In the genomic region with DNA sequence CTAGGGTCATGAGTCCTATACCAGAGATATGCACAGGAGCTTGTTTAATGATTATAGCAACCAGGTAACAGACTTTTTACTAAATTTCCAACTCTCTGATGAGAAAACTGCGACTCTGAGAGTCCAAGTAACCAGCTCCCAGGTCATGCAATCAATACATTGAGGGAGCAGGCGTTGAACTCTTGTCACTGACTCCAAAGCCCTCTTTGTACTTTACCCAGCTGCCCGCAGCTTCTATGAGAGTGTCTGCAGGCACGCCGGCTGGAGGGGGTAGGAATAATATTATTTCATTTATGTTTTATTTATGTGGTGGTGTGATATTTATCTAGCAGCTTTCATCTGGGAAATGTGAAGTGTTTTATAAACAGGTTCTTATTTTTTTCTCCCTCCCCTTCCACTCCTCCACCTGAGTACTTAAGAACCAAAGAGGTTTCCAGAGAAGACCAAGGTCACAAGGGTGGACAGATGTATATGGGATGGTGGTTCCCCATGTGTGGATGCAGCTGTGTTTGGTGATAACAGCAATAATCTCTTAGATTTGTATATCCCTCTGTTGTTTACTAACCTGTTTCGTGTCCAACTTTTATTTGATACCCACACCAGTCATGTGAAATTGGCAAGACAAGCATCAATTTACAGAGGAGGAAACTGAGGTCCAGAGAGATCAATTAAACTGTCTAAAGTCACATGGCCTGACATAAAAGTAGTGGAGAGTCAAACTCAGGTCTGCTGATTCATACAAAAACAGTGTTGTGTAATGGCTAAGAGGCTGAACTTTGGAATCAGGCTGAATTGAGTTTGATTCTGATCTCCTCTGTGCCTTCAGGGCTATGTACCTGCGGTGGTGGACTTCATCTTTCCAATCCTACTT, we compare ENCODE assay signal across 14 cellular contexts.
DNase-seq lines count a peak whose midpoint lies in the region; ATAC-seq and TF ChIP-seq lines count a peak whose summit lies in the region.
"Had no signal": no experiment of that assay in that cellular context is flagged by ENCODE, and none has a peak within 500 bp of the region (broad histone marks: within the 10 kb centered on the region; RNA-seq: fewer than 3 reads in every experiment).

No MANE protein-coding gene starts in this region.

- H4K5ac ChIP-seq in IMR-90 (ENCODE audit: low read depth, low read length), result no peak overlapping the region

- no peaks in the 10 kb centered on the region for H3K9me3 Mint-ChIP-seq in type B pancreatic cell
- H3K9me3 Mint-ChIP-seq: activated CD4-positive, alpha-beta T cell treated with anti-CD3 and anti-CD28 coated beads, Interleukin-2, amount 10 ng/mL, durations not matched to agents 24 days and 14 days; CD8-positive, alpha-beta T cell had no signal

- peak overlapping the region; percentile 2; the same call in 1 of the 2 replicates for H2BK20ac ChIP-seq in IMR-90 (ENCODE audit: low read depth, low read length)

- no peak overlapping the region for H2AFZ ChIP-seq in IMR-90 (replicated peaks; ENCODE audit: low read length, poor library complexity)

- H3K27ac ChIP-seq in IMR-90 (ENCODE audit: insufficient read depth, low read length) (no peak overlapping the region), adrenal gland (peak overlapping the region in 3 of 5 donors; percentile 21 to 88 (median 87))
- H3K27ac ChIP-seq: heart left ventricle had no signal

- TF ChIP-seq RAD21 in IMR-90 (IDR thresholded peaks at IDR 0.05; ENCODE audit: low read length), result no peak

- BruUV-seq in IMR-90 (replicated peaks; lab: Mats Ljungman, UMichigan), result no TSS peak

- 0 out of 3 replicates have a peak overlapping the region, but pooled peaks have one; percentile 5 for H2BK15ac ChIP-seq in IMR-90 (ENCODE audit: low read depth, low read length)

- H3K18ac ChIP-seq in IMR-90 (ENCODE audit: low read depth, low read length), result peak overlapping the region; percentile 31

- H3K4me3 ChIP-seq in IMR-90 (ENCODE audit: insufficient read depth, low read depth, low read length), result no peak overlapping the region
- no peak overlapping the region for H3K4me3 ChIP-seq in adrenal gland
- H3K4me3 ChIP-seq in fibroblast of the aortic adventitia (ENCODE audit: low read depth, low read length), result no peak overlapping the region
- H3K4me3 ChIP-seq: heart left ventricle, skin epidermis had no signal

- H3K36me3 ChIP-seq in IMR-90 (ENCODE audit: control insufficient read depth, insufficient read depth, low read length), result no peaks in the 10 kb centered on the region
- no peaks in the 10 kb centered on the region for H3K36me3 ChIP-seq in adrenal gland (replicated peaks in 1 of 2)
- H3K36me3 ChIP-seq: heart left ventricle had no signal

- dilution Hi-C loops in IMR-90 (cut with HindIII; ENCODE audit: low sequenced_read_pairs, unreplicated experiment), result no loop called here

- peak overlapping the region; percentile 17 for H3K27ac Mint-ChIP-seq in type B pancreatic cell
- H3K27ac Mint-ChIP-seq: activated CD4-positive, alpha-beta T cell treated with anti-CD3 and anti-CD28 coated beads, Interleukin-2, amount 10 ng/mL, durations not matched to agents 24 days and 14 days; CD8-positive, alpha-beta T cell; T-helper 17 cell had no signal

- no peak overlapping the region for H3K4me3 Mint-ChIP-seq in type B pancreatic cell
- H3K4me3 Mint-ChIP-seq: activated CD4-positive, alpha-beta T cell treated with anti-CD3 and anti-CD28 coated beads, Interleukin-2, amount 10 ng/mL, durations not matched to agents 24 days and 14 days; CD8-positive, alpha-beta T cell; T-helper 17 cell had no signal

- H3K4me1 Mint-ChIP-seq in type B pancreatic cell (ENCODE audit: unreplicated experiment), result peaks cover 6% of the 10 kb centered on the region
- H3K4me1 Mint-ChIP-seq: T-helper 17 cell had no signal

- H3K27me3 ChIP-seq in IMR-90 (ENCODE audit: control insufficient read depth, insufficient read depth, low read length) (no peaks in the 10 kb centered on the region), adrenal gland (no peaks in the 10 kb centered on the region)
- H3K27me3 ChIP-seq: heart left ventricle had no signal

- no peaks in the 10 kb centered on the region for H3K79me1 ChIP-seq in IMR-90 (ENCODE audit: low read depth in 1 of 2, low read length in 2 of 2)

- H3K14ac ChIP-seq in IMR-90 (replicated peaks; ENCODE audit: low read depth, low read length), result no peak overlapping the region

- H3K4ac ChIP-seq in IMR-90 (ENCODE audit: low read depth, low read length), result 0 out of 2 replicates have a peak overlapping the region, but pooled peaks have one; percentile 12

- no peak overlapping the region for H3K56ac ChIP-seq in IMR-90 (ENCODE audit: extremely low read depth, insufficient read depth, low read length)

- no peak for TF ChIP-seq POLR2A in IMR-90 (IDR thresholded peaks at IDR 0.05; ENCODE audit: low read depth, low read length)
- no peak for TF ChIP-seq POLR2A in adrenal gland (IDR thresholded peaks at IDR 0.05)

- no peak overlapping the region for H2BK120ac ChIP-seq in IMR-90 (ENCODE audit: low read depth, low read length)

- H4K20me1 ChIP-seq in IMR-90 (ENCODE audit: insufficient read depth, low read length), result no peaks in the 10 kb centered on the region

- no peak overlapping the region for H2AK9ac ChIP-seq in IMR-90 (replicated peaks; ENCODE audit: low read depth, low read length, poor library complexity)

- CTCF ChIA-PET in IMR-90 (lab: Yijun Ruan, JAX), result interaction anchor here (0.9 kb wide), 1 partner anchor 63 kb away, joined by 3 read pairs; no protein-coding TSS in a partner anchor

- in situ Hi-C loops in IMR-90 (cut with MboI; ENCODE audit: low sequenced_read_pairs), result no loop called here

- peaks cover 26% of the 10 kb centered on the region for H3K4me1 ChIP-seq in IMR-90 (ENCODE audit: control insufficient read depth, insufficient read depth, low read length)
- H3K4me1 ChIP-seq in adrenal gland (replicated peaks in 1 of 2), result peaks cover 5 to 50% of the 10 kb centered on the region in 2 donors

- no CpG with 5 or more reads among the region's 7 CpGs for WGBS in IMR-90 (ENCODE audit: extremely low coverage in 2 of 2, insufficient read length in 1 of 2), 2 experiments
- WGBS in adrenal gland, 4 donors, result 82 to 94% (median 92%) methylated on average over 7 of the region's 7 CpGs

- intact Hi-C loops in IMR-90 (cut with micrococcal nuclease), result no loop called here
- intact Hi-C loops in adrenal gland (cut with DNase I), result no loop called here

- peak overlapping the region; percentile 53 for H2AK5ac ChIP-seq in IMR-90 (ENCODE audit: low read depth, low read length)

- no peak overlapping the region for H3K9ac ChIP-seq in IMR-90 (ENCODE audit: low read depth, low read length)

- ATAC-seq in IMR-90 (ENCODE audit: low read depth), result no peak
- ATAC-seq: CD8-positive, alpha-beta T cell; heart left ventricle; Panc1; T-helper 17 cell had no signal

- no peak overlapping the region for H3K4me2 ChIP-seq in IMR-90 (ENCODE audit: low read depth, low read length)

- no peaks in the 10 kb centered on the region for H3K36me3 Mint-ChIP-seq in type B pancreatic cell
- H3K36me3 Mint-ChIP-seq: CD8-positive, alpha-beta T cell had no signal

- DNase-seq in IMR-90 (peak; percentile 48), adrenal gland (no peak), fibroblast of the aortic adventitia (ENCODE audit: low read depth) (peak; percentile 46), type B pancreatic cell (ENCODE audit: extremely low spot score, unreplicated experiment) (no peak), SW480 (ENCODE audit: low spot score) (no peak), GOT3 (lab: John Stamatoyannopoulos, UW) (no peak), hypothalamus (lab: John Stamatoyannopoulos, UW) (no peak)
- DNase-seq: activated CD4-positive, alpha-beta T cell treated with anti-CD3 and anti-CD28 coated beads, Interleukin-2, amount 10 ng/mL, durations not matched to agents 24 days and 14 days; CD8-positive, alpha-beta T cell; GF-D8; heart left ventricle; T-helper 17 cell had no signal

- H4K8ac ChIP-seq in IMR-90 (ENCODE audit: low read depth in 2 of 2, low read length in 2 of 2), result no peak overlapping the region

- H3K9me3 ChIP-seq in IMR-90 (ENCODE audit: control insufficient read depth, insufficient read depth, low read length), result no peaks in the 10 kb centered on the region
- no peaks in the 10 kb centered on the region for H3K9me3 ChIP-seq in adrenal gland (replicated peaks in 1 of 3)
- H3K9me3 ChIP-seq: heart left ventricle had no signal

- H4K91ac ChIP-seq in IMR-90 (ENCODE audit: insufficient read depth, low read depth, low read length), result no peak overlapping the region

- POLR2A ChIA-PET in IMR-90 (lab: Charles Lee; ENCODE audit: unreplicated experiment), result no interaction called here

- no peak for TF ChIP-seq CTCF in IMR-90 (conservative IDR thresholded peaks at IDR 0.05; ENCODE audit: low read depth, low read length)
- TF ChIP-seq CTCF in adrenal gland (IDR thresholded peaks at IDR 0.05), result no peak
- TF ChIP-seq CTCF in fibroblast of the aortic adventitia (IDR thresholded peaks at IDR 0.05; ENCODE audit: insufficient read depth, low read length), result no peak
- TF ChIP-seq CTCF in type B pancreatic cell (conservative IDR thresholded peaks at IDR 0.05), result no peak

- no peaks in the 10 kb centered on the region; the same call in 1 of the 2 replicates for H3K9me1 ChIP-seq in IMR-90 (ENCODE audit: insufficient read depth, low read length)

- H3K27me3 Mint-ChIP-seq in type B pancreatic cell, result no peaks in the 10 kb centered on the region
- H3K27me3 Mint-ChIP-seq: activated CD4-positive, alpha-beta T cell treated with anti-CD3 and anti-CD28 coated beads, Interleukin-2, amount 10 ng/mL, durations not matched to agents 24 days and 14 days; T-helper 17 cell had no signal

- no peak overlapping the region for H3K23ac ChIP-seq in IMR-90 (ENCODE audit: low read depth, low read length)

- no peak overlapping the region for H2BK5ac ChIP-seq in IMR-90 (ENCODE audit: low read depth, low read length, poor library complexity, severe bottlenecking)

TF ChIP-seq in IMR-90, 13 proteins besides CTCF, POLR2A, EP300 and RAD21 (continues in another document):
- TF ChIP-seq, protein P1, sequence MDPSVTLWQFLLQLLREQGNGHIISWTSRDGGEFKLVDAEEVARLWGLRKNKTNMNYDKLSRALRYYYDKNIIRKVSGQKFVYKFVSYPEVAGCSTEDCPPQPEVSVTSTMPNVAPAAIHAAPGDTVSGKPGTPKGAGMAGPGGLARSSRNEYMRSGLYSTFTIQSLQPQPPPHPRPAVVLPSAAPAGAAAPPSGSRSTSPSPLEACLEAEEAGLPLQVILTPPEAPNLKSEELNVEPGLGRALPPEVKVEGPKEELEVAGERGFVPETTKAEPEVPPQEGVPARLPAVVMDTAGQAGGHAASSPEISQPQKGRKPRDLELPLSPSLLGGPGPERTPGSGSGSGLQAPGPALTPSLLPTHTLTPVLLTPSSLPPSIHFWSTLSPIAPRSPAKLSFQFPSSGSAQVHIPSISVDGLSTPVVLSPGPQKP (IDR thresholded peaks at IDR 0.05; ENCODE audit: borderline replicate concordance, low read depth, low read length), result no peak
- TF ChIP-seq, protein P2, sequence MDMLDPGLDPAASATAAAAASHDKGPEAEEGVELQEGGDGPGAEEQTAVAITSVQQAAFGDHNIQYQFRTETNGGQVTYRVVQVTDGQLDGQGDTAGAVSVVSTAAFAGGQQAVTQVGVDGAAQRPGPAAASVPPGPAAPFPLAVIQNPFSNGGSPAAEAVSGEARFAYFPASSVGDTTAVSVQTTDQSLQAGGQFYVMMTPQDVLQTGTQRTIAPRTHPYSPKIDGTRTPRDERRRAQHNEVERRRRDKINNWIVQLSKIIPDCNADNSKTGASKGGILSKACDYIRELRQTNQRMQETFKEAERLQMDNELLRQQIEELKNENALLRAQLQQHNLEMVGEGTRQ (IDR thresholded peaks at IDR 0.05; ENCODE audit: low read depth, low read length), result peak; percentile 50; the same call in 1 of the 2 replicates

Comparison
In these comparisons a context has a peak if more than half of its experiments do, and no peak if none do; other contexts are left out.
1. DNase-seq: peak in IMR-90 (single experiment) and fibroblast of the aortic adventitia (single experiment); none in adrenal gland (0 of 7), type B pancreatic cell (single experiment), SW480 (single experiment), GOT3 (single experiment) and hypothalamus (0 of 51).